ENCODE assay signal across 1 cellular context in the genomic region with DNA sequence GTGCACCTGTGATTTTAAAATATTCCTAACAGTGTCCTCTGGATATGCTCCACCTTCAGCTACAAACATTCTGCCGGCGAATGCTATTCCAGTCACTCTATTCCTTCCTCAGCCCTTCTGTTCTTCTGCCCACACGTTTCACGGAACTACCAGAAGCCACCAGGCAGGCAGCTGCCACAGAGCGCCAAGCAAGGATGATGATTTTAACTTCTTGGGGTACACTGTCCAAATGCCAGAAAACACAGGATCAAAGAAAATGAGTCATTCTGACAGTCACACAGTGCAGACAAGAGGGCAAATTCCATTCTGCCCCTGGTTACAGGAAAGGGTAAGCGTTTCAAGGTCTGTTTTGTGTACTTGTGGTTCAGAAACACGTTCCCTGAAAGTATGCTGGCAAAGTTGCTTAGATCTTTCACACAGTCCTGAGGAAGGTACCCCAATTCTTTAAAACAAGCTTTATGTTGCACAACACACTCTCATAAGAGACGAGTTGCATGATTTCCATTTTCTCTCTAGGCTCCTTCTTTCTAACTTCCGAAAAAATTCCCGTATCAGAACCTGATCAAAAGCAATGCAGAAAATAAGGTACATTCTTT.
TF ChIP-seq lines count a peak whose summit lies in the region.

No MANE protein-coding gene starts in this region.

TF ChIP-seq in HepG2, 621 proteins besides CTCF, POLR2A, EP300 and RAD21 (continued from another document and continues in another):
- TF ChIP-seq, protein P1, sequence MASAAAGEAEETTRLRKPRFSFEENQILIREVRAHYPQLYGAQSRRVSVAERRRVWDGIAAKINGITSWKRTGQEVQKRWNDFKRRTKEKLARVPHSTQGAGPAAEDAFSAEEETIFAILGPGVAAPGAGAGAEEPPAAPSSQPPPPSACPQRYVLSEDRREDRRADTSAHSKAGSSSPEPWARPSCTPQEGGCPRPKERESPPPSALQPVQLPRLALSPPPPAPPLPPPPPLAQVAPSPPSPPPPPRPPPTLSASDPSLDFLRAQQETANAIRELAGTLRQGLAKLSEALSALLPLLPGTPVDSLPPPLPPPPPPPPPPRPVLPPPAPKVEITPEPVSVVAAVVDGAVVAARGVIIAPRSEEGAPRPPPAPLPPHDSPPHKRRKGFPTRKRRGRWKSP (CRISPR knock-in tag; IDR thresholded peaks at IDR 0.05) = peak; percentile 83; the same call in 1 of the 2 replicates
- no peak for TF ChIP-seq SOX6 (IDR thresholded peaks at IDR 0.05)
- peak; percentile 96 for TF ChIP-seq SOX6 (CRISPR knock-in tag; IDR thresholded peaks at IDR 0.05)
- peak; percentile 97 for TF ChIP-seq ELF3 (CRISPR knock-in tag; IDR thresholded peaks at IDR 0.05)
- TF ChIP-seq DPF2 (CRISPR knock-in tag; IDR thresholded peaks at IDR 0.05; ENCODE audit: borderline replicate concordance, low read depth) = peak; percentile 98
- TF ChIP-seq, protein P2, sequence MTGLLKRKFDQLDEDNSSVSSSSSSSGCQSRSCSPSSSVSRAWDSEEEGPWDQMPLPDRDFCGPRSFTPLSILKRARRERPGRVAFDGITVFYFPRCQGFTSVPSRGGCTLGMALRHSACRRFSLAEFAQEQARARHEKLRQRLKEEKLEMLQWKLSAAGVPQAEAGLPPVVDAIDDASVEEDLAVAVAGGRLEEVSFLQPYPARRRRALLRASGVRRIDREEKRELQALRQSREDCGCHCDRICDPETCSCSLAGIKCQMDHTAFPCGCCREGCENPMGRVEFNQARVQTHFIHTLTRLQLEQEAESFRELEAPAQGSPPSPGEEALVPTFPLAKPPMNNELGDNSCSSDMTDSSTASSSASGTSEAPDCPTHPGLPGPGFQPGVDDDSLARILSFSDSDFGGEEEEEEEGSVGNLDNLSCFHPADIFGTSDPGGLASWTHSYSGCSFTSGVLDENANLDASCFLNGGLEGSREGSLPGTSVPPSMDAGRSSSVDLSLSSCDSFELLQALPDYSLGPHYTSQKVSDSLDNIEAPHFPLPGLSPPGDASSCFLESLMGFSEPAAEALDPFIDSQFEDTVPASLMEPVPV (CRISPR knock-in tag; IDR thresholded peaks at IDR 0.05) = peak; percentile 80
- TF ChIP-seq CBX5 (CRISPR knock-in tag; IDR thresholded peaks at IDR 0.05; ENCODE audit: borderline replicate concordance) = peak; percentile 91; the same call in 1 of the 2 replicates
- TF ChIP-seq ZNF337 (CRISPR knock-in tag; IDR thresholded peaks at IDR 0.05; ENCODE audit: borderline replicate concordance, low read depth) = 0 out of 2 replicates have a peak, but pooled peaks have one; percentile 70
- TF ChIP-seq MEIS1 (CRISPR knock-in tag; IDR thresholded peaks at IDR 0.05; ENCODE audit: borderline replicate concordance) = peak; percentile 80; the same call in 1 of the 2 replicates
- TF ChIP-seq, protein P3, sequence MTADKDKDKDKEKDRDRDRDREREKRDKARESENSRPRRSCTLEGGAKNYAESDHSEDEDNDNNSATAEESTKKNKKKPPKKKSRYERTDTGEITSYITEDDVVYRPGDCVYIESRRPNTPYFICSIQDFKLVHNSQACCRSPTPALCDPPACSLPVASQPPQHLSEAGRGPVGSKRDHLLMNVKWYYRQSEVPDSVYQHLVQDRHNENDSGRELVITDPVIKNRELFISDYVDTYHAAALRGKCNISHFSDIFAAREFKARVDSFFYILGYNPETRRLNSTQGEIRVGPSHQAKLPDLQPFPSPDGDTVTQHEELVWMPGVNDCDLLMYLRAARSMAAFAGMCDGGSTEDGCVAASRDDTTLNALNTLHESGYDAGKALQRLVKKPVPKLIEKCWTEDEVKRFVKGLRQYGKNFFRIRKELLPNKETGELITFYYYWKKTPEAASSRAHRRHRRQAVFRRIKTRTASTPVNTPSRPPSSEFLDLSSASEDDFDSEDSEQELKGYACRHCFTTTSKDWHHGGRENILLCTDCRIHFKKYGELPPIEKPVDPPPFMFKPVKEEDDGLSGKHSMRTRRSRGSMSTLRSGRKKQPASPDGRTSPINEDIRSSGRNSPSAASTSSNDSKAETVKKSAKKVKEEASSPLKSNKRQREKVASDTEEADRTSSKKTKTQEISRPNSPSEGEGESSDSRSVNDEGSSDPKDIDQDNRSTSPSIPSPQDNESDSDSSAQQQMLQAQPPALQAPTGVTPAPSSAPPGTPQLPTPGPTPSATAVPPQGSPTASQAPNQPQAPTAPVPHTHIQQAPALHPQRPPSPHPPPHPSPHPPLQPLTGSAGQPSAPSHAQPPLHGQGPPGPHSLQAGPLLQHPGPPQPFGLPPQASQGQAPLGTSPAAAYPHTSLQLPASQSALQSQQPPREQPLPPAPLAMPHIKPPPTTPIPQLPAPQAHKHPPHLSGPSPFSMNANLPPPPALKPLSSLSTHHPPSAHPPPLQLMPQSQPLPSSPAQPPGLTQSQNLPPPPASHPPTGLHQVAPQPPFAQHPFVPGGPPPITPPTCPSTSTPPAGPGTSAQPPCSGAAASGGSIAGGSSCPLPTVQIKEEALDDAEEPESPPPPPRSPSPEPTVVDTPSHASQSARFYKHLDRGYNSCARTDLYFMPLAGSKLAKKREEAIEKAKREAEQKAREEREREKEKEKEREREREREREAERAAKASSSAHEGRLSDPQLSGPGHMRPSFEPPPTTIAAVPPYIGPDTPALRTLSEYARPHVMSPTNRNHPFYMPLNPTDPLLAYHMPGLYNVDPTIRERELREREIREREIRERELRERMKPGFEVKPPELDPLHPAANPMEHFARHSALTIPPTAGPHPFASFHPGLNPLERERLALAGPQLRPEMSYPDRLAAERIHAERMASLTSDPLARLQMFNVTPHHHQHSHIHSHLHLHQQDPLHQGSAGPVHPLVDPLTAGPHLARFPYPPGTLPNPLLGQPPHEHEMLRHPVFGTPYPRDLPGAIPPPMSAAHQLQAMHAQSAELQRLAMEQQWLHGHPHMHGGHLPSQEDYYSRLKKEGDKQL (CRISPR knock-in tag; IDR thresholded peaks at IDR 0.05; ENCODE audit: low read depth) = peak; percentile 85; the same call in 1 of the 2 replicates
- TF ChIP-seq, protein P4, sequence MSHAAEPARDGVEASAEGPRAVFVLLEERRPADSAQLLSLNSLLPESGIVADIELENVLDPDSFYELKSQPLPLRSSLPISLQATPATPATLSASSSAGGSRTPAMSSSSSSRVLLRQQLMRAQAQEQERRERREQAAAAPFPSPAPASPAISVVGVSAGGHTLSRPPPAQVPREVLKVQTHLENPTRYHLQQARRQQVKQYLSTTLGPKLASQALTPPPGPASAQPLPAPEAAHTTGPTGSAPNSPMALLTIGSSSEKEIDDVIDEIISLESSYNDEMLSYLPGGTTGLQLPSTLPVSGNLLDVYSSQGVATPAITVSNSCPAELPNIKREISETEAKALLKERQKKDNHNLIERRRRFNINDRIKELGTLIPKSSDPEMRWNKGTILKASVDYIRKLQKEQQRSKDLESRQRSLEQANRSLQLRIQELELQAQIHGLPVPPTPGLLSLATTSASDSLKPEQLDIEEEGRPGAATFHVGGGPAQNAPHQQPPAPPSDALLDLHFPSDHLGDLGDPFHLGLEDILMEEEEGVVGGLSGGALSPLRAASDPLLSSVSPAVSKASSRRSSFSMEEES (CRISPR knock-in tag; IDR thresholded peaks at IDR 0.05) = peak; percentile 92
- TF ChIP-seq PRPF4 (IDR thresholded peaks at IDR 0.05; ENCODE audit: low read depth, low read length, poor library complexity, severe bottlenecking) = no peak
- peak; percentile 83 for TF ChIP-seq ZMYM2 (CRISPR knock-in tag; IDR thresholded peaks at IDR 0.05)
- TF ChIP-seq, protein P5, sequence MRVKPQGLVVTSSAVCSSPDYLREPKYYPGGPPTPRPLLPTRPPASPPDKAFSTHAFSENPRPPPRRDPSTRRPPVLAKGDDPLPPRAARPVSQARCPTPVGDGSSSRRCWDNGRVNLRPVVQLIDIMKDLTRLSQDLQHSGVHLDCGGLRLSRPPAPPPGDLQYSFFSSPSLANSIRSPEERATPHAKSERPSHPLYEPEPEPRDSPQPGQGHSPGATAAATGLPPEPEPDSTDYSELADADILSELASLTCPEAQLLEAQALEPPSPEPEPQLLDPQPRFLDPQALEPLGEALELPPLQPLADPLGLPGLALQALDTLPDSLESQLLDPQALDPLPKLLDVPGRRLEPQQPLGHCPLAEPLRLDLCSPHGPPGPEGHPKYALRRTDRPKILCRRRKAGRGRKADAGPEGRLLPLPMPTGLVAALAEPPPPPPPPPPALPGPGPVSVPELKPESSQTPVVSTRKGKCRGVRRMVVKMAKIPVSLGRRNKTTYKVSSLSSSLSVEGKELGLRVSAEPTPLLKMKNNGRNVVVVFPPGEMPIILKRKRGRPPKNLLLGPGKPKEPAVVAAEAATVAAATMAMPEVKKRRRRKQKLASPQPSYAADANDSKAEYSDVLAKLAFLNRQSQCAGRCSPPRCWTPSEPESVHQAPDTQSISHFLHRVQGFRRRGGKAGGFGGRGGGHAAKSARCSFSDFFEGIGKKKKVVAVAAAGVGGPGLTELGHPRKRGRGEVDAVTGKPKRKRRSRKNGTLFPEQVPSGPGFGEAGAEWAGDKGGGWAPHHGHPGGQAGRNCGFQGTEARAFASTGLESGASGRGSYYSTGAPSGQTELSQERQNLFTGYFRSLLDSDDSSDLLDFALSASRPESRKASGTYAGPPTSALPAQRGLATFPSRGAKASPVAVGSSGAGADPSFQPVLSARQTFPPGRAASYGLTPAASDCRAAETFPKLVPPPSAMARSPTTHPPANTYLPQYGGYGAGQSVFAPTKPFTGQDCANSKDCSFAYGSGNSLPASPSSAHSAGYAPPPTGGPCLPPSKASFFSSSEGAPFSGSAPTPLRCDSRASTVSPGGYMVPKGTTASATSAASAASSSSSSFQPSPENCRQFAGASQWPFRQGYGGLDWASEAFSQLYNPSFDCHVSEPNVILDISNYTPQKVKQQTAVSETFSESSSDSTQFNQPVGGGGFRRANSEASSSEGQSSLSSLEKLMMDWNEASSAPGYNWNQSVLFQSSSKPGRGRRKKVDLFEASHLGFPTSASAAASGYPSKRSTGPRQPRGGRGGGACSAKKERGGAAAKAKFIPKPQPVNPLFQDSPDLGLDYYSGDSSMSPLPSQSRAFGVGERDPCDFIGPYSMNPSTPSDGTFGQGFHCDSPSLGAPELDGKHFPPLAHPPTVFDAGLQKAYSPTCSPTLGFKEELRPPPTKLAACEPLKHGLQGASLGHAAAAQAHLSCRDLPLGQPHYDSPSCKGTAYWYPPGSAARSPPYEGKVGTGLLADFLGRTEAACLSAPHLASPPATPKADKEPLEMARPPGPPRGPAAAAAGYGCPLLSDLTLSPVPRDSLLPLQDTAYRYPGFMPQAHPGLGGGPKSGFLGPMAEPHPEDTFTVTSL (CRISPR knock-in tag; IDR thresholded peaks at IDR 0.05; ENCODE audit: borderline replicate concordance) = peak; percentile 99
- TF ChIP-seq, protein P6, sequence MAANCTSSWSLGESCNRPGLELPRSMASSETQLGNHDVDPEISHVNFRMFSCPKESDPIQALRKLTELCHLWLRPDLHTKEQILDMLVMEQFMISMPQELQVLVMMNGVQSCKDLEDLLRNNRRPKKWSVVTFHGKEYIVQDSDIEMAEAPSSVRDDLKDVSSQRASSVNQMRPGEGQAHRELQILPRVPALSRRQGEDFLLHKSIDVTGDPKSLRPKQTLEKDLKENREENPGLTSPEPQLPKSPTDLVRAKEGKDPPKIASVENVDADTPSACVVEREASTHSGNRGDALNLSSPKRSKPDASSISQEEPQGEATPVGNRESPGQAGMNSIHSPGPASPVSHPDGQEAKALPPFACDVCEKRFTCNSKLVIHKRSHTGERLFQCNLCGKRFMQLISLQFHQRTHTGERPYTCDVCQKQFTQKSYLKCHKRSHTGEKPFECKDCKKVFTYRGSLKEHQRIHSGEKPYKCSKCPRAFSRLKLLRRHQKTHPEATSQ (CRISPR knock-in tag; IDR thresholded peaks at IDR 0.05; ENCODE audit: borderline replicate concordance) = peak; percentile 72; the same call in 1 of the 2 replicates
- no peak; the same call in 1 of the 2 replicates for TF ChIP-seq ZBTB38 (CRISPR knock-in tag; IDR thresholded peaks at IDR 0.05)
- TF ChIP-seq, protein P7, sequence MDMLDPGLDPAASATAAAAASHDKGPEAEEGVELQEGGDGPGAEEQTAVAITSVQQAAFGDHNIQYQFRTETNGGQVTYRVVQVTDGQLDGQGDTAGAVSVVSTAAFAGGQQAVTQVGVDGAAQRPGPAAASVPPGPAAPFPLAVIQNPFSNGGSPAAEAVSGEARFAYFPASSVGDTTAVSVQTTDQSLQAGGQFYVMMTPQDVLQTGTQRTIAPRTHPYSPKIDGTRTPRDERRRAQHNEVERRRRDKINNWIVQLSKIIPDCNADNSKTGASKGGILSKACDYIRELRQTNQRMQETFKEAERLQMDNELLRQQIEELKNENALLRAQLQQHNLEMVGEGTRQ (IDR thresholded peaks at IDR 0.05; ENCODE audit: low read depth, low read length) = no peak
- TF ChIP-seq, protein P7 (CRISPR knock-in tag; IDR thresholded peaks at IDR 0.05; ENCODE audit: borderline replicate concordance) = no peak
- TF ChIP-seq, protein P8, sequence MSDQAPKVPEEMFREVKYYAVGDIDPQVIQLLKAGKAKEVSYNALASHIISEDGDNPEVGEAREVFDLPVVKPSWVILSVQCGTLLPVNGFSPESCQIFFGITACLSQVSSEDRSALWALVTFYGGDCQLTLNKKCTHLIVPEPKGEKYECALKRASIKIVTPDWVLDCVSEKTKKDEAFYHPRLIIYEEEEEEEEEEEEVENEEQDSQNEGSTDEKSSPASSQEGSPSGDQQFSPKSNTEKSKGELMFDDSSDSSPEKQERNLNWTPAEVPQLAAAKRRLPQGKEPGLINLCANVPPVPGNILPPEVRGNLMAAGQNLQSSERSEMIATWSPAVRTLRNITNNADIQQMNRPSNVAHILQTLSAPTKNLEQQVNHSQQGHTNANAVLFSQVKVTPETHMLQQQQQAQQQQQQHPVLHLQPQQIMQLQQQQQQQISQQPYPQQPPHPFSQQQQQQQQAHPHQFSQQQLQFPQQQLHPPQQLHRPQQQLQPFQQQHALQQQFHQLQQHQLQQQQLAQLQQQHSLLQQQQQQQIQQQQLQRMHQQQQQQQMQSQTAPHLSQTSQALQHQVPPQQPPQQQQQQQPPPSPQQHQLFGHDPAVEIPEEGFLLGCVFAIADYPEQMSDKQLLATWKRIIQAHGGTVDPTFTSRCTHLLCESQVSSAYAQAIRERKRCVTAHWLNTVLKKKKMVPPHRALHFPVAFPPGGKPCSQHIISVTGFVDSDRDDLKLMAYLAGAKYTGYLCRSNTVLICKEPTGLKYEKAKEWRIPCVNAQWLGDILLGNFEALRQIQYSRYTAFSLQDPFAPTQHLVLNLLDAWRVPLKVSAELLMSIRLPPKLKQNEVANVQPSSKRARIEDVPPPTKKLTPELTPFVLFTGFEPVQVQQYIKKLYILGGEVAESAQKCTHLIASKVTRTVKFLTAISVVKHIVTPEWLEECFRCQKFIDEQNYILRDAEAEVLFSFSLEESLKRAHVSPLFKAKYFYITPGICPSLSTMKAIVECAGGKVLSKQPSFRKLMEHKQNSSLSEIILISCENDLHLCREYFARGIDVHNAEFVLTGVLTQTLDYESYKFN (CRISPR knock-in tag; conservative IDR thresholded peaks at IDR 0.05) = peak; percentile 99
- no peak for TF ChIP-seq ZNF282 (IDR thresholded peaks at IDR 0.05; ENCODE audit: partially characterized antibody)
- TF ChIP-seq, protein P9, sequence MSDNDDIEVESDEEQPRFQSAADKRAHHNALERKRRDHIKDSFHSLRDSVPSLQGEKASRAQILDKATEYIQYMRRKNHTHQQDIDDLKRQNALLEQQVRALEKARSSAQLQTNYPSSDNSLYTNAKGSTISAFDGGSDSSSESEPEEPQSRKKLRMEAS (IDR thresholded peaks at IDR 0.05) = peak; percentile 45
- no peak for TF ChIP-seq HCFC1 (IDR thresholded peaks at IDR 0.05; ENCODE audit: low read depth, low read length)
- TF ChIP-seq ZNF670 (CRISPR knock-in tag; IDR thresholded peaks at IDR 0.05; ENCODE audit: borderline replicate concordance) = peak; percentile 65; the same call in 1 of the 2 replicates
- TF ChIP-seq ZNF143 (CRISPR knock-in tag; IDR thresholded peaks at IDR 0.05) = peak; percentile 67
- no peak; the same call in 1 of the 2 replicates for TF ChIP-seq ZNF629 (CRISPR knock-in tag; conservative IDR thresholded peaks at IDR 0.05)
- TF ChIP-seq TCF7L2 (IDR thresholded peaks at IDR 0.05; ENCODE audit: low read depth, low read length) = peak; percentile 88
